Comparison of ENCODE assay signal across 1 cellular context in genomic region chr7:141409911-141410329, GRCh38.
TF ChIP-seq lines count a peak whose summit lies in the region.

No MANE protein-coding gene starts in this region.

TF ChIP-seq in H1, 55 proteins besides CTCF, POLR2A, EP300 and RAD21 (continued from another document):
- TF ChIP-seq CEBPB (IDR thresholded peaks at IDR 0.05; ENCODE audit: low read depth, low read length) = no peak
